9 cellular contexts compared by ENCODE assay signal in the genomic region with DNA sequence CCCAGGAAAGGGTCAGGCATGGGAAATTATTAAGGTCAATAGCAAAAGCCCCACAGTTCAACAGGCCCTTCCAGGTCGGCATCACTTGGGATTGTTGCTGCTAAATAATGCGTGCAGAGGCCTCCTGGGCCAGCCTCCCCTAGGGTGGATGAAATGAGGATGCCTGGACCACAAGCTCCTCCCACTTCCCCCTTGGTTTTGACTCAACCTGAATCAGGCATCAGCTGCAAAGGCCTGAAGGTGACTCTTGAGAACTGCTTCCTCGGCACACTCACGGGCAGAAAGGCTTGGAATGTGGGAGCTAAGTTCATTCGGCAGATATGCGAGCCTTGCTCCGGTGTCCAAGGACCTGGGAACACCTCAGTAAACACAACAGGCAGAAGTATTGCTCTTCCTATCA.
DNase-seq lines count a peak whose midpoint lies in the region; ATAC-seq and TF ChIP-seq lines count a peak whose summit lies in the region.
"Had no signal": no experiment of that assay in that cellular context is flagged by ENCODE, and none has a peak within 500 bp of the region (broad histone marks: within the 10 kb centered on the region; RNA-seq: fewer than 3 reads in every experiment).

No MANE protein-coding gene starts in this region.

- intact Hi-C loops in colonic mucosa (cut with DNase I) = no loop called here
- intact Hi-C loops in A673 (cut with micrococcal nuclease; ENCODE audit: unreplicated experiment) = loop anchor here (10.0 kb wide), 1 partner anchor 258 kb away; no protein-coding TSS in a partner anchor

- peak; percentile 68 for DNase-seq in A172 (ENCODE audit: low spot score)
- DNase-seq in activated CD4-positive, CD25-positive, alpha-beta regulatory T cell treated with anti-CD3 and anti-CD28 coated beads, Interleukin-2, amount 50 U/mL, for 72 hours = peak; percentile 69
- peak; percentile 64 for DNase-seq in colonic mucosa
- DNase-seq in stimulated activated CD8-positive, alpha-beta memory T cell treated with anti-CD3 and anti-CD28 coated beads, Interleukin-12 subunit alpha, Interleukin-12 subunit beta, amount 100 ng/mL, for 4 hours (ENCODE audit: low read depth) = peak; percentile 57
- no peak for DNase-seq in A673 (ENCODE audit: low spot score)
- no peak for DNase-seq in NCI-H2227 (lab: John Stamatoyannopoulos, UW; ENCODE audit: unreplicated experiment)

- H3K36me3 ChIP-seq in colonic mucosa = no peaks in the 10 kb centered on the region
- no peaks in the 10 kb centered on the region for H3K36me3 ChIP-seq in A673 (ENCODE audit: insufficient read depth, low read length, poor library complexity, severe bottlenecking)

- CTCF ChIA-PET in A673 (lab: Charles Lee) = no interaction called here

- H3K9me3 ChIP-seq in colonic mucosa (no peaks in the 10 kb centered on the region), A673 (ENCODE audit: low read depth, low read length, poor library complexity, severe bottlenecking) (no peaks in the 10 kb centered on the region)

- POLR2A ChIA-PET in A673 (lab: Charles Lee; ENCODE audit: low non-redundant PET) = no interaction called here

- peak overlapping the region; percentile 70 for H3K27ac ChIP-seq in colonic mucosa
- no peak overlapping the region for H3K27ac ChIP-seq in A673 (ENCODE audit: low read depth, low read length, poor library complexity, severe bottlenecking)
- H3K27ac ChIP-seq: C4-2B had no signal

- peaks cover 9% of the 10 kb centered on the region for H3K4me1 ChIP-seq in colonic mucosa
- H3K4me1 ChIP-seq in A673 (ENCODE audit: insufficient read depth, low read length, poor library complexity, severe bottlenecking) = no peaks in the 10 kb centered on the region

- ATAC-seq in GM19372 (IDR thresholded peaks at IDR 0.05; ENCODE audit: low read depth, unreplicated experiment) (peak; percentile 48), HG03521 (IDR thresholded peaks at IDR 0.05; ENCODE audit: unreplicated experiment) (peak; percentile 41)

- H3K9ac ChIP-seq in colonic mucosa (ENCODE audit: low read depth in 2 of 2, low read length in 2 of 2) = no peak overlapping the region

- TF ChIP-seq CTCF in colonic mucosa (IDR thresholded peaks at IDR 0.05) (no peak), A673 (conservative IDR thresholded peaks at IDR 0.05; ENCODE audit: low read depth, low read length) (no peak)

- H3K27me3 ChIP-seq in colonic mucosa (no peaks in the 10 kb centered on the region), A673 (replicated peaks; ENCODE audit: insufficient read depth, low read depth, low read length, poor library complexity) (no peaks in the 10 kb centered on the region)

- H3K4me3 ChIP-seq in colonic mucosa (no peak overlapping the region), A673 (ENCODE audit: low read depth, low read length, poor library complexity, severe bottlenecking) (no peak overlapping the region)

- BruUV-seq in A673 (replicated peaks; lab: Mats Ljungman, UMichigan) = no TSS peak

Comparison
In these comparisons a context has a peak if more than half of its experiments do, and no peak if none do; other contexts are left out.
1. DNase-seq: peak in A172 (single experiment), activated CD4-positive, CD25-positive, alpha-beta regulatory T cell treated with anti-CD3 and anti-CD28 coated beads, Interleukin-2, amount 50 U/mL, for 72 hours (single experiment), colonic mucosa (single experiment) and stimulated activated CD8-positive, alpha-beta memory T cell treated with anti-CD3 and anti-CD28 coated beads, Interleukin-12 subunit alpha, Interleukin-12 subunit beta, amount 100 ng/mL, for 4 hours (single experiment); none in A673 (single experiment) and NCI-H2227 (single experiment).